ENCODE assay signal across 23 cellular contexts in genomic region chr22:42050641-42051040, GRCh38. TPM values are rescaled to one million over a fixed set of nuclear protein-coding genes. Genes with fewer than 3 reads are reported as not detected.
"Had no signal": no experiment of that assay in that cellular context is flagged by ENCODE, and none has a peak within 500 bp of the region (broad histone marks: within the 10 kb centered on the region; RNA-seq: fewer than 3 reads in every experiment).

No MANE protein-coding gene starts in this region.

- ATAC-seq: Panc1, PC-3, Right ventricle myocardium inferior, SK-N-SH treated with all-trans-retinoic acid at 6 μM for 48 hours had no signal

- DNase-seq: Karpas-422, KG1, MM.1S, NCI-H1092 treated with DMSO at 0.1 percent for 48 hours, NCI-H1436, NCI-H187, NCI-H2029, NCI-H2081 treated with DMSO at 0.1 percent for 48 hours, NCI-H2171, NCI-H226, NCI-H446, NCI-H510A, NCI-H524 treated with DMSO at 0.1 percent for 48 hours, NCI-H69, NCI-H774, PC-3, SHP77 treated with DMSO at 0.1 percent for 48 hours, SJCRH30, T-helper 1 cell had no signal

- H3K27me3 ChIP-seq: SJCRH30 had no signal

- H3K27ac ChIP-seq: SJCRH30 had no signal

- H3K4me1 ChIP-seq: SJCRH30 had no signal

- H3K36me3 ChIP-seq: SJCRH30 had no signal

- H3K4me3 ChIP-seq: SJCRH30 had no signal

- H3K9me3 ChIP-seq: SJCRH30 had no signal

RNA-seq across cellular contexts. Expression of gene PHETA2, which starts 23.4 kb away (rescaled TPM):
- total RNA-seq: HT1080, SJCRH30 had no signal

RNA-seq across cellular contexts. Expression of gene WBP2NL, which starts 52.1 kb away (rescaled TPM):
- total RNA-seq: HT1080, SJCRH30 had no signal
